In genomic region chr15:55403531-55403930, GRCh38 we compare ENCODE assay signal across 1 cellular context.
A peak's percentile ranks its signal among the peaks of the same experiment; 100 is the strongest.
TF ChIP-seq lines count a peak whose summit lies in the region.

No MANE protein-coding gene starts in this region.

TF ChIP-seq in K562, 482 proteins besides CTCF, POLR2A, EP300 and RAD21 (continued from another document):
- TF ChIP-seq CUX1 (CRISPR knock-in tag; IDR thresholded peaks at IDR 0.05), result 0 out of 2 replicates have a peak, but pooled peaks have one; percentile 28
- no peak for TF ChIP-seq ASH1L (IDR thresholded peaks at IDR 0.05; ENCODE audit: borderline replicate concordance, low read depth, partially characterized antibody)
- peak; percentile 83; the same call in 1 of the 2 replicates for TF ChIP-seq ZNF586 (CRISPR knock-in tag; conservative IDR thresholded peaks at IDR 0.05)
- peak; percentile 88 for TF ChIP-seq ARID1B (IDR thresholded peaks at IDR 0.05)
- 0 out of 2 replicates have a peak, but pooled peaks have one; percentile 10 for TF ChIP-seq HEY1 (CRISPR knock-in tag; IDR thresholded peaks at IDR 0.05; ENCODE audit: borderline replicate concordance)
- TF ChIP-seq RFX7 (CRISPR knock-in tag; IDR thresholded peaks at IDR 0.05), result no peak
- 0 out of 2 replicates have a peak, but pooled peaks have one; percentile 22 for TF ChIP-seq SP1 (CRISPR knock-in tag; IDR thresholded peaks at IDR 0.05)
- peak; percentile 58 for TF ChIP-seq CBFA2T3 (IDR thresholded peaks at IDR 0.05)
- no peak for TF ChIP-seq RBM15 (IDR thresholded peaks at IDR 0.05; ENCODE audit: insufficient read depth, low read length)
- TF ChIP-seq CBX3 (IDR thresholded peaks at IDR 0.05; ENCODE audit: borderline replicate concordance in 1 of 2, low read length in 2 of 2), result no peak
- TF ChIP-seq ZNF707 (CRISPR knock-in tag; conservative IDR thresholded peaks at IDR 0.05), result no peak
- TF ChIP-seq HDAC3 (IDR thresholded peaks at IDR 0.05; ENCODE audit: borderline replicate concordance, partially characterized antibody), result peak; percentile 35
- TF ChIP-seq REST (CRISPR knock-in tag; IDR thresholded peaks at IDR 0.05; ENCODE audit: low read depth), result no peak
- 0 out of 2 replicates have a peak, but pooled peaks have one; percentile 45 for TF ChIP-seq FOXM1 (IDR thresholded peaks at IDR 0.05; ENCODE audit: low read depth)
- TF ChIP-seq FOXM1 (CRISPR knock-in tag; IDR thresholded peaks at IDR 0.05; ENCODE audit: low read depth), result no peak
- no peak for TF ChIP-seq BCLAF1 (IDR thresholded peaks at IDR 0.05; ENCODE audit: borderline replicate concordance in 1 of 2, control insufficient read depth in 1 of 2, low read depth in 2 of 2, low read length in 1 of 2)
- peak; percentile 98 for TF ChIP-seq NFE2 (IDR thresholded peaks at IDR 0.05; ENCODE audit: low read depth)
- peak; percentile 48 for TF ChIP-seq NCOR1 (IDR thresholded peaks at IDR 0.05)
- TF ChIP-seq ZNF124 (CRISPR knock-in tag; IDR thresholded peaks at IDR 0.05), result no peak
- TF ChIP-seq TAF9B (IDR thresholded peaks at IDR 0.05; ENCODE audit: partially characterized antibody), result peak; percentile 53
- 0 out of 4 replicates have a peak, but pooled peaks of 1 of the 2 experiments have one; percentile 26 for TF ChIP-seq TBL1XR1 (IDR thresholded peaks at IDR 0.05; ENCODE audit: low read length in 2 of 2)
- peak; percentile 71 for TF ChIP-seq NBN (IDR thresholded peaks at IDR 0.05; ENCODE audit: low read depth)
- TF ChIP-seq SOX6 (IDR thresholded peaks at IDR 0.05), result peak; percentile 90
- TF ChIP-seq NR2C1 (IDR thresholded peaks at IDR 0.05), result peak; percentile 42; the same call in 1 of the 2 replicates
- TF ChIP-seq NR2C1 (tag; IDR thresholded peaks at IDR 0.05), result peak; percentile 59; the same call in 1 of the 2 replicates
- TF ChIP-seq ZC3H8 (IDR thresholded peaks at IDR 0.05), result no peak
- TF ChIP-seq NFE2L1 (tag; IDR thresholded peaks at IDR 0.05; ENCODE audit: borderline replicate concordance, low read depth), result peak; percentile 48; the same call in 1 of the 2 replicates
- TF ChIP-seq RBFOX2 (IDR thresholded peaks at IDR 0.05; ENCODE audit: low read depth, low read length), result peak; percentile 50; the same call in 1 of the 2 replicates
- TF ChIP-seq GATAD2B (IDR thresholded peaks at IDR 0.05; ENCODE audit: borderline replicate concordance), result 0 out of 2 replicates have a peak, but pooled peaks have one; percentile 45
- 0 out of 2 replicates have a peak, but pooled peaks have one; percentile 6 for TF ChIP-seq CBFA2T2 (conservative IDR thresholded peaks at IDR 0.05)
- peak; percentile 96 for TF ChIP-seq BRD9 (IDR thresholded peaks at IDR 0.05; ENCODE audit: low read depth, partially characterized antibody)
- TF ChIP-seq PKNOX1 (IDR thresholded peaks at IDR 0.05), result peak; percentile 52
- peak; percentile 93 for TF ChIP-seq SMARCA4 (IDR thresholded peaks at IDR 0.05)
- TF ChIP-seq CSDE1 (IDR thresholded peaks at IDR 0.05), result no peak
- TF ChIP-seq RNF2 (IDR thresholded peaks at IDR 0.05), result peak; percentile 90; the same call in 1 of the 2 replicates
- TF ChIP-seq DPF2 (IDR thresholded peaks at IDR 0.05), result peak; percentile 89
- peak; percentile 75 for TF ChIP-seq EP400 (IDR thresholded peaks at IDR 0.05)
- TF ChIP-seq HMBOX1 (IDR thresholded peaks at IDR 0.05), result peak; percentile 78; the same call in 1 of the 2 replicates
- TF ChIP-seq JUND (IDR thresholded peaks at IDR 0.05; ENCODE audit: borderline replicate concordance, low read depth, low read length), result peak; percentile 75
- TF ChIP-seq JUND (tag; IDR thresholded peaks at IDR 0.05; ENCODE audit: borderline replicate concordance, low read depth, low read length), result peak; percentile 53; the same call in 1 of the 3 replicates
- TF ChIP-seq ELF1 (tag; IDR thresholded peaks at IDR 0.05), result peak; percentile 44; the same call in 1 of the 2 replicates
- 0 out of 2 replicates have a peak, but pooled peaks have one; percentile 42 for TF ChIP-seq ZEB2 (IDR thresholded peaks at IDR 0.05)
